8 cellular contexts compared by ENCODE assay signal in the genomic region with DNA sequence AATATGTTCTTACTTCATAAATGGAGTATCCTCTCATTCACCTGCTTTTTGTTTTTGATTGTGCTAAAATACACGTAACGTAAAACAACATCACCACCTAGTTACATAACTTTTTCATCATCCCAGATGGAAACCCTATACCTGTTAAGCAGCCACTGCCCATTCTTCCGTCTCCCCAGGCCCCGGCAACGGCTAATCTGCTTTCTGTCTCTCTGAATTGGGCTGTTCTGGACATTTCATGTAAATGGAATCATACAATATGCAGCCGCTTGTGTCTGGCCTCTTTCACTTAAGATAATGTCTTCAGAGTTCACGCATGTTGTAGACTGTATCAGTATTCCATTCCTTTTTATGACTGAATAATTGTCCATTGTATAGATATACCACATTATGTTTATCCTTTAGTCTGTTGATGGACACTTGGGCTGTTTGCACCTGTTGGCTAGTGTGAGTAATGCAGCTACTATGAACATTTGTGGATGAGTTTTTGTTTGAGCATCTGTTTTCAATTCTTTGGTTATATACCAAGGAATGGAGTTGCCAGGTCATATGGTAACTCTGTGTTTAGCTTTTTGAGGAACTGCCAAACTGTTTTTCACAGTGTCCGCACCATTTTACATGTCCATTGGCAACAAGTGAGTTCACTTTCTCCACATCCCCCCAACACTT. TPM values are rescaled to one million over a fixed set of nuclear protein-coding genes. Genes with fewer than 3 reads are reported as not detected.
A peak's percentile ranks its signal among the peaks of the same experiment; 100 is the strongest.
DNase-seq lines count a peak whose midpoint lies in the region; ATAC-seq and TF ChIP-seq lines count a peak whose summit lies in the region.

No MANE protein-coding gene starts in this region.

- POLR2A ChIA-PET in PC-9 (lab: Charles Lee; ENCODE audit: unreplicated experiment) = interaction anchor here (0.5 to 2.4 kb wide), 3 partner anchors 12 to 29 kb away, joined by 4 to 48 read pairs (median 4); a partner anchor contains a TSS

- no peaks in the 10 kb centered on the region for H3K27me3 Mint-ChIP-seq in activated naive CD4-positive, alpha-beta T cell treated with anti-CD3 and anti-CD28 coated beads, Interleukin-2, amount 50 U/mL, for 24 hours
- H3K27me3 Mint-ChIP-seq in effector memory CD8-positive, alpha-beta T cell = peaks cover 0 to 4% of the 10 kb centered on the region in 2 donors

- peak overlapping the region; percentile 93 for H3K4me3 Mint-ChIP-seq in activated naive CD4-positive, alpha-beta T cell treated with anti-CD3 and anti-CD28 coated beads, Interleukin-2, amount 50 U/mL, for 24 hours
- H3K4me3 Mint-ChIP-seq in effector memory CD8-positive, alpha-beta T cell = peak overlapping the region; percentile 90 to 95

- H3F3A ChIP-seq in PC-9 (ENCODE audit: insufficient read depth, low read depth) = peaks cover 28% of the 10 kb centered on the region

- no peak overlapping the region for H2AFZ ChIP-seq in PC-9

- H3K4me1 Mint-ChIP-seq in activated naive CD4-positive, alpha-beta T cell treated with anti-CD3 and anti-CD28 coated beads, Interleukin-2, amount 50 U/mL, for 24 hours = peaks cover 71% of the 10 kb centered on the region
- H3K4me1 Mint-ChIP-seq in effector memory CD8-positive, alpha-beta T cell (ENCODE audit: low read depth in 2 of 2) = peaks cover 37 to 41% of the 10 kb centered on the region in 2 donors

- no peaks in the 10 kb centered on the region for H3K9me2 ChIP-seq in PC-9 (ENCODE audit: insufficient read depth)

- H3K27ac ChIP-seq in PC-9 = peak overlapping the region; percentile 49

- H3K36me3 Mint-ChIP-seq in activated naive CD4-positive, alpha-beta T cell treated with anti-CD3 and anti-CD28 coated beads, Interleukin-2, amount 50 U/mL, for 24 hours = peaks cover 17% of the 10 kb centered on the region
- peaks cover 17% of the 10 kb centered on the region for H3K36me3 Mint-ChIP-seq in effector memory CD8-positive, alpha-beta T cell (ENCODE audit: insufficient read depth)

- no peak for DNase-seq in activated naive CD4-positive, alpha-beta T cell treated with Interleukin-2 at 50 U/mL for 16 hours
- DNase-seq in PC-9 = peak in 1 of 2 experiments; percentile 65
- no peak for DNase-seq in effector memory CD8-positive, alpha-beta T cell
- DNase-seq in posterior vena cava (ENCODE audit: low spot score) = peak; percentile 15
- DNase-seq in epidermal melanocyte (ENCODE audit: insufficient read length, low spot score) = no peak
- DNase-seq in AG20443 (ENCODE audit: low spot score) = no peak
- no peak for DNase-seq in putamen (ENCODE audit: low spot score)

- TSS peak; percentile 26 for BruUV-seq in PC-9 (replicated peaks; lab: Mats Ljungman, UMichigan)

- H3K4me3 ChIP-seq in PC-9 = peak overlapping the region; percentile 85; the same call in 1 of the 2 replicates

- peak; percentile 68 for TF ChIP-seq CTCF in PC-9 (conservative IDR thresholded peaks at IDR 0.05)

- H3K27me3 ChIP-seq in PC-9 (ENCODE audit: insufficient read depth, low read depth) = no peaks in the 10 kb centered on the region

- CTCF ChIA-PET in PC-9 (lab: Charles Lee) = interaction anchor here (0.6 to 0.8 kb wide), 2 partner anchors 13 to 94 kb away, joined by 3 to 4 read pairs; no protein-coding TSS in a partner anchor

- H4K20me1 ChIP-seq in PC-9 (ENCODE audit: insufficient read depth) = peaks cover 33% of the 10 kb centered on the region

- peaks cover 21% of the 10 kb centered on the region for H3K4me1 ChIP-seq in PC-9 (replicated peaks; ENCODE audit: insufficient read depth)

- peaks cover 70% of the 10 kb centered on the region for H3K79me2 ChIP-seq in PC-9 (ENCODE audit: low read depth)

- no peaks in the 10 kb centered on the region for H3K9me3 ChIP-seq in PC-9 (ENCODE audit: insufficient read depth, low read depth)

- H3K27ac Mint-ChIP-seq in activated naive CD4-positive, alpha-beta T cell treated with anti-CD3 and anti-CD28 coated beads, Interleukin-2, amount 50 U/mL, for 24 hours = peak overlapping the region; percentile 91
- H3K27ac Mint-ChIP-seq in effector memory CD8-positive, alpha-beta T cell = peak overlapping the region; percentile 49 to 93

- intact Hi-C loops in PC-9 (cut with micrococcal nuclease; ENCODE audit: unreplicated experiment) (no loop called here), posterior vena cava (cut with DNase I) (no loop called here)

- no peaks in the 10 kb centered on the region for H3K9me3 Mint-ChIP-seq in activated naive CD4-positive, alpha-beta T cell treated with anti-CD3 and anti-CD28 coated beads, Interleukin-2, amount 50 U/mL, for 24 hours
- no peaks in the 10 kb centered on the region for H3K9me3 Mint-ChIP-seq in effector memory CD8-positive, alpha-beta T cell

- no peak for ATAC-seq in effector memory CD8-positive, alpha-beta T cell (replicated peaks)

- H3K4me2 ChIP-seq in PC-9 = peak overlapping the region; percentile 87

- H3K36me3 ChIP-seq in PC-9 (ENCODE audit: low read depth) = no peaks in the 10 kb centered on the region

RNA-seq across cellular contexts. Expression of a gene that starts 14.1 kb away (rescaled TPM):
- 245 and 272 TPM in 2 replicates for total RNA-seq in PC-9 (2021)
- total RNA-seq in posterior vena cava = 100 to 1,000 TPM; 110 to 132 TPM

RNA-seq across cellular contexts. Expression of a gene that starts 58.2 kb away (rescaled TPM):
- total RNA-seq in PC-9 (2021) (120 and 166 TPM in 2 replicates), posterior vena cava (10 to 100 TPM; 13.2 to 16.3 TPM)
